Comparison of ENCODE assay signal across 8 cellular contexts in genomic region chr13:110913911-110914292, GRCh38. TPM values are rescaled to one million over a fixed set of nuclear protein-coding genes. Genes with fewer than 3 reads are reported as not detected.
DNase-seq lines count a peak whose midpoint lies in the region; ATAC-seq and TF ChIP-seq lines count a peak whose summit lies in the region.

No MANE protein-coding gene starts in this region.

- H3K36me3 ChIP-seq in stomach smooth muscle (ENCODE audit: control insufficient read depth in 2 of 2, insufficient read depth in 2 of 2, low read length in 2 of 2), result peaks cover 0 to 6% of the 10 kb centered on the region in 2 donors

- peaks cover 62% of the 10 kb centered on the region for H3K4me1 Mint-ChIP-seq in activated naive CD8-positive, alpha-beta T cell treated with anti-CD3 and anti-CD28 coated beads, Interleukin-2, amount 50 U/mL, for 24 hours
- peaks cover 43 to 59% of the 10 kb centered on the region in 2 donors for H3K4me1 Mint-ChIP-seq in immature natural killer cell

- peak overlapping the region; percentile 91 for H3K4me3 Mint-ChIP-seq in activated naive CD8-positive, alpha-beta T cell treated with anti-CD3 and anti-CD28 coated beads, Interleukin-2, amount 50 U/mL, for 24 hours
- peak overlapping the region; percentile 89 to 94 (median 90) for H3K4me3 Mint-ChIP-seq in immature natural killer cell

- no peaks in the 10 kb centered on the region for H3K9me3 ChIP-seq in stomach smooth muscle (ENCODE audit: control insufficient read depth in 2 of 2, low read length in 2 of 2)

- peaks cover 37% of the 10 kb centered on the region for H3K4me1 ChIP-seq in stomach smooth muscle (ENCODE audit: control insufficient read depth, insufficient read depth, low read length)

- DNase-seq in AG10803 (ENCODE audit: low read depth) (no peak), immature natural killer cell (no peak), NCI-H187 (lab: John Stamatoyannopoulos, UW) (no peak)
- DNase-seq in activated naive CD8-positive, alpha-beta T cell treated with anti-CD3 and anti-CD28 coated beads, Interleukin-2, amount 50 U/mL, for 24 hours, result no peak

- H3K4me3 ChIP-seq in AG10803 (ENCODE audit: low read length), result peak overlapping the region; percentile 97
- peak overlapping the region; percentile 80 to 96 for H3K4me3 ChIP-seq in stomach smooth muscle (ENCODE audit: low read length in 2 of 2)

- H3K27me3 ChIP-seq in stomach smooth muscle (ENCODE audit: control insufficient read depth in 1 of 2, insufficient read depth in 2 of 2, low read length in 2 of 2), result no peaks in the 10 kb centered on the region

- no peaks in the 10 kb centered on the region for H3K27me3 Mint-ChIP-seq in activated naive CD8-positive, alpha-beta T cell treated with anti-CD3 and anti-CD28 coated beads, Interleukin-2, amount 50 U/mL, for 24 hours
- H3K27me3 Mint-ChIP-seq in immature natural killer cell (ENCODE audit: low read depth in 3 of 3), result peaks cover 0 to 12% (median 7%) of the 10 kb centered on the region in 3 donors

- H3K27ac ChIP-seq in stomach smooth muscle (ENCODE audit: low read length), result peak overlapping the region; percentile 98

- peaks cover 34% of the 10 kb centered on the region for H3K36me3 Mint-ChIP-seq in activated naive CD8-positive, alpha-beta T cell treated with anti-CD3 and anti-CD28 coated beads, Interleukin-2, amount 50 U/mL, for 24 hours (ENCODE audit: low read depth)
- peaks cover 0 to 18% (median 8%) of the 10 kb centered on the region in 3 donors for H3K36me3 Mint-ChIP-seq in immature natural killer cell

- H3K27ac Mint-ChIP-seq in activated naive CD8-positive, alpha-beta T cell treated with anti-CD3 and anti-CD28 coated beads, Interleukin-2, amount 50 U/mL, for 24 hours, result peak overlapping the region; percentile 89
- H3K27ac Mint-ChIP-seq in immature natural killer cell, result peak overlapping the region; percentile 87 to 94 (median 91)

- no peak for TF ChIP-seq CTCF in AG10803 (conservative IDR thresholded peaks at IDR 0.05; ENCODE audit: low read length)

- peak overlapping the region; percentile 42 to 91 for H3K9ac ChIP-seq in stomach smooth muscle (ENCODE audit: low read length in 2 of 2)

- H3K9me3 Mint-ChIP-seq in activated naive CD8-positive, alpha-beta T cell treated with anti-CD3 and anti-CD28 coated beads, Interleukin-2, amount 50 U/mL, for 24 hours, result no peaks in the 10 kb centered on the region
- H3K9me3 Mint-ChIP-seq in immature natural killer cell, result no peaks in the 10 kb centered on the region

- ATAC-seq in HG03025 (IDR thresholded peaks at IDR 0.05; ENCODE audit: low FRiP score, unreplicated experiment) (peak; percentile 3), HG03460 (IDR thresholded peaks at IDR 0.05; ENCODE audit: unreplicated experiment) (no peak), HG03439 (IDR thresholded peaks at IDR 0.05; ENCODE audit: unreplicated experiment) (no peak)
- ATAC-seq in activated naive CD8-positive, alpha-beta T cell treated with anti-CD3 and anti-CD28 coated beads, Interleukin-2, amount 50 U/mL, for 24 hours, result no peak

RNA-seq across cellular contexts. Expression of gene ANKRD10, which starts 1.0 kb away (rescaled TPM):
- 10 to 100 TPM; 59.5 to 96.9 (median 83.2) TPM for polyA plus RNA-seq in immature natural killer cell
